Comparison of ENCODE assay signal across 20 cellular contexts in the genomic region with DNA sequence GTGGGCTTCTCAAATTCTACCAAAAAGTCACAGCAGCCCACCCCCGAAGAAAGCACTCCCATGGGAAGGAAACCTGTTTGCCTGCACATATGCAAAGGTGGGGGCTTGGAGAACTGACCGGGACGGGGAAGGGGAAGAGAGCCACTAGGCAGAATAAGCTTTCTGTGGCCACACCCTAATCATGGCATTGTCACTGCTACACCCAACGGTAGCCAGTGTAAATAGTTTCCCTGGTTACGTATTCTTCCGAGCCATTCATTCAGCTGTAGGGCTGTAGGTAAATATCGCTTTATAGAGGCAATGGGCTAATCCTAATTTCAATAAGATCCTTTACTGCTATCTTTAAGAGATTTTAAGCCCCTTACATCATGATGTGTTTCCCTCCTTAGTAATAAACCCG.
A peak's percentile ranks its signal among the peaks of the same experiment; 100 is the strongest.
DNase-seq lines count a peak whose midpoint lies in the region; ATAC-seq and TF ChIP-seq lines count a peak whose summit lies in the region.
"Had no signal": no experiment of that assay in that cellular context is flagged by ENCODE, and none has a peak within 500 bp of the region (broad histone marks: within the 10 kb centered on the region; RNA-seq: fewer than 3 reads in every experiment).

No MANE protein-coding gene starts in this region.

- peaks cover 5 to 15% (median 10%) of the 10 kb centered on the region in 4 donors for H3K4me1 Mint-ChIP-seq in naive thymus-derived CD8-positive, alpha-beta T cell

- TF ChIP-seq CTCF in ascending aorta (IDR thresholded peaks at IDR 0.05) (no peak), sigmoid colon (IDR thresholded peaks at IDR 0.05) (no peak)

- TF ChIP-seq POLR2A in sigmoid colon (IDR thresholded peaks at IDR 0.05) = no peak

- TF ChIP-seq EP300 in sigmoid colon (IDR thresholded peaks at IDR 0.05) = no peak

- H3K9me3 ChIP-seq in ascending aorta (no peaks in the 10 kb centered on the region), sigmoid colon (no peaks in the 10 kb centered on the region)
- H3K9me3 ChIP-seq: left lung, SK-N-SH had no signal

- H3K4me3 ChIP-seq in ascending aorta (no peak overlapping the region), sigmoid colon (no peak overlapping the region)
- H3K4me3 ChIP-seq: left lung had no signal

- intact Hi-C loops in ascending aorta (cut with DNase I) = no loop called here
- intact Hi-C loops in sigmoid colon (cut with DNase I) = loop anchor here (2.0 to 10.0 kb wide), 2 partner anchors 61 to 273 kb away; partner anchors contain the start of gene PRDM11

- H3K27me3 Mint-ChIP-seq in naive thymus-derived CD8-positive, alpha-beta T cell = no peaks in the 10 kb centered on the region
- H3K27me3 Mint-ChIP-seq: stimulated activated naive B cell treated with anti-CD40 and anti-IgM and Interleukin-4, amounts not matched to agents 10 μg/mL and 1 μg/mL and 100 μg/mL, for 72 hours had no signal

- peaks cover 4 to 54% (median 22%) of the 10 kb centered on the region in 3 donors for H3K36me3 Mint-ChIP-seq in naive thymus-derived CD8-positive, alpha-beta T cell

- peaks cover 18 to 29% of the 10 kb centered on the region in 2 donors for H3K36me3 ChIP-seq in ascending aorta
- peaks cover 7 to 26% (median 15%) of the 10 kb centered on the region in 4 donors for H3K36me3 ChIP-seq in sigmoid colon

- WGBS in sigmoid colon, 2 donors = 24 to 68% methylated on average over 8 of the region's 8 CpGs

- H3K9me3 Mint-ChIP-seq in naive thymus-derived CD8-positive, alpha-beta T cell = no peaks in the 10 kb centered on the region
- H3K9me3 Mint-ChIP-seq: activated T-cell treated with anti-CD3 and anti-CD28 coated beads, Interleukin-2, amount 50 U/mL, for 72 hours had no signal

- no peaks in the 10 kb centered on the region for H3K27me3 ChIP-seq in ascending aorta
- H3K27me3 ChIP-seq in sigmoid colon = no peaks in the 10 kb centered on the region
- H3K27me3 ChIP-seq: left lung had no signal

- no peak overlapping the region for H3K27ac Mint-ChIP-seq in naive thymus-derived CD8-positive, alpha-beta T cell
- H3K27ac Mint-ChIP-seq: activated T-cell treated with anti-CD3 and anti-CD28 coated beads, Interleukin-2, amount 50 U/mL, for 72 hours had no signal

- H3K27ac ChIP-seq in ascending aorta (peak overlapping the region; percentile 83 to 84), sigmoid colon (peak overlapping the region; percentile 87 to 95 (median 88))

- DNase-seq in DMS153 (lab: John Stamatoyannopoulos, UW) = peak; percentile 92
- DNase-seq in HT-29 (ENCODE audit: low spot score) = peak; percentile 57
- DNase-seq in ascending aorta (ENCODE audit: low spot score in 2 of 2) = no peak
- DNase-seq in sigmoid colon = no peak
- no peak for DNase-seq in naive thymus-derived CD8-positive, alpha-beta T cell
- no peak for DNase-seq in superior temporal gyrus (ENCODE audit: extremely low spot score)
- DNase-seq: activated CD8-positive, alpha-beta memory T cell treated with anti-CD3 and anti-CD28 coated beads for 24 hours; activated naive CD4-positive, alpha-beta T cell treated with anti-CD3 and anti-CD28 coated beads, Interleukin-2, amount 50 U/mL, for 16 hours; activated T-cell treated with anti-CD3 and anti-CD28 coated beads, Interleukin-2, amount 50 U/mL, for 72 hours; aorta; Calu3; effector CD8-positive, alpha-beta T cell; left lung; NCI-H187 treated with DMSO at 0.1 percent for 48 hours; NK-92 treated with Interleukin-12 subunit alpha and Interleukin-12 subunit beta, amount 100 ng/mL, for 24 hours; SK-N-SH; stimulated activated naive B cell treated with anti-CD40 and anti-IgM and Interleukin-4, amounts not matched to agents 10 μg/mL and 1 μg/mL and 100 μg/mL, for 72 hours; trophoblast cell had no signal

- POLR2A ChIA-PET in naive thymus-derived CD8-positive, alpha-beta T cell (lab: Charles Lee) = no interaction called here

- ATAC-seq in naive thymus-derived CD8-positive, alpha-beta T cell = no peak
- ATAC-seq in GM21723 (IDR thresholded peaks at IDR 0.05; ENCODE audit: unreplicated experiment) = no peak
- ATAC-seq: activated T-cell treated with anti-CD3 and anti-CD28 coated beads, Interleukin-2, amount 50 U/mL, for 72 hours; esophagus mucosa; left lung; stimulated activated naive B cell treated with anti-CD40 and anti-IgM and Interleukin-4, amounts not matched to agents 10 μg/mL and 1 μg/mL and 100 μg/mL, for 72 hours had no signal

- H3K4me3 Mint-ChIP-seq in naive thymus-derived CD8-positive, alpha-beta T cell = no peak overlapping the region
- H3K4me3 Mint-ChIP-seq: activated T-cell treated with anti-CD3 and anti-CD28 coated beads, Interleukin-2, amount 50 U/mL, for 72 hours; stimulated activated naive B cell treated with anti-CD40 and anti-IgM and Interleukin-4, amounts not matched to agents 10 μg/mL and 1 μg/mL and 100 μg/mL, for 72 hours had no signal

- H3K4me1 ChIP-seq in ascending aorta = peaks cover 18 to 26% of the 10 kb centered on the region in 2 donors
- peaks cover 0 to 47% (median 42%) of the 10 kb centered on the region in 4 donors for H3K4me1 ChIP-seq in sigmoid colon

Comparison
In these comparisons a context has a peak if more than half of its experiments do, and no peak if none do; other contexts are left out.
1. DNase-seq: peak in DMS153 (single experiment) and HT-29 (single experiment); none in ascending aorta (0 of 2), sigmoid colon (single experiment), naive thymus-derived CD8-positive, alpha-beta T cell (0 of 10) and superior temporal gyrus (single experiment).